Comparison of ENCODE assay signal across 19 cellular contexts in genomic region chr22:49950396-49950994, GRCh38. TPM values are rescaled to one million over a fixed set of nuclear protein-coding genes. Genes with fewer than 3 reads are reported as not detected.
A peak's percentile ranks its signal among the peaks of the same experiment; 100 is the strongest.
DNase-seq lines count a peak whose midpoint lies in the region; ATAC-seq, FAIRE-seq and TF ChIP-seq lines count a peak whose summit lies in the region.
"Had no signal": no experiment of that assay in that cellular context is flagged by ENCODE, and none has a peak within 500 bp of the region (broad histone marks: within the 10 kb centered on the region; RNA-seq: fewer than 3 reads in every experiment).

No MANE protein-coding gene starts in this region.

- FAIRE-seq in pancreas (lab: Jason Lieb, UNC): no peak
- FAIRE-seq: TTC549 had no signal

- 55 to 70% methylated on average over 16 to 18 of the region's 18 CpGs for WGBS in esophagus, 2 donors
- WGBS in pancreas, 2 donors: 36 to 53% methylated on average over 13 to 18 of the region's 18 CpGs

- no peak overlapping the region for H3K4me3 ChIP-seq in esophagus (ENCODE audit: low read depth in 1 of 2, low read length in 2 of 2)
- H3K4me3 ChIP-seq in pancreas: no peak overlapping the region
- no peak overlapping the region for H3K4me3 ChIP-seq in vagina
- no peak overlapping the region for H3K4me3 ChIP-seq in dorsolateral prefrontal cortex
- H3K4me3 ChIP-seq: gastrocnemius medialis had no signal

- H3K9me3 ChIP-seq in esophagus (ENCODE audit: control insufficient read depth in 2 of 2, insufficient read depth in 1 of 2, low read depth in 1 of 2, low read length in 1 of 2) (no peaks in the 10 kb centered on the region), pancreas (no peaks in the 10 kb centered on the region), vagina (no peaks in the 10 kb centered on the region)
- H3K9me3 ChIP-seq: gastrocnemius medialis had no signal

- no peak for ATAC-seq in pancreas
- ATAC-seq: activated T-helper 17 cell treated with anti-CD3 and anti-CD28 coated beads, Interleukin-2, amount 50 U/mL, for 72 hours; gastrocnemius medialis had no signal

- no peak for TF ChIP-seq CTCF in pancreas (IDR thresholded peaks at IDR 0.05)
- TF ChIP-seq CTCF in vagina (IDR thresholded peaks at IDR 0.05): no peak
- no peak for TF ChIP-seq CTCF in dorsolateral prefrontal cortex (IDR thresholded peaks at IDR 0.05 in 54 of 56, conservative IDR thresholded peaks at IDR 0.05 in 2 of 56; ENCODE audit: low read depth in 1 of 56, partially characterized antibody in 56 of 56)

- H3K27me3 ChIP-seq in esophagus (ENCODE audit: control insufficient read depth in 1 of 2, insufficient read depth in 2 of 2, low read length in 2 of 2) (no peaks in the 10 kb centered on the region), pancreas (no peaks in the 10 kb centered on the region), vagina (no peaks in the 10 kb centered on the region), dorsolateral prefrontal cortex (no peaks in the 10 kb centered on the region)
- H3K27me3 ChIP-seq: gastrocnemius medialis had no signal

- H3K27ac ChIP-seq in esophagus (ENCODE audit: low read depth in 2 of 2, low read length in 1 of 2) (peak overlapping the region; percentile 80 to 89), pancreas (peak overlapping the region; percentile 86 to 99 (median 98)), vagina (peak overlapping the region; percentile 89), dorsolateral prefrontal cortex (no peak overlapping the region)
- H3K27ac ChIP-seq: gastrocnemius medialis had no signal

- intact Hi-C loops in pancreas (cut with DNase I): no loop called here
- intact Hi-C loops in vagina (cut with DNase I): no loop called here
- intact Hi-C loops in dorsolateral prefrontal cortex (cut with DNase I): no loop called here

- TF ChIP-seq POLR2A in vagina (IDR thresholded peaks at IDR 0.05): no peak

- DNase-seq in DMS53 (lab: John Stamatoyannopoulos, UW): peak; percentile 71
- no peak for DNase-seq in DMS53 treated with DMSO at 0.1 percent for 48 hours (lab: John Stamatoyannopoulos, UW; ENCODE audit: unreplicated experiment)
- no peak for DNase-seq in pancreas
- no peak for DNase-seq in vagina (ENCODE audit: extremely low spot score in 2 of 2)
- no peak for DNase-seq in SK-N-DZ (ENCODE audit: low spot score)
- DNase-seq in dorsolateral prefrontal cortex: no peak
- no peak for DNase-seq in NCI-H345 treated with DMSO at 0.1 percent for 48 hours (lab: John Stamatoyannopoulos, UW; ENCODE audit: unreplicated experiment)
- DNase-seq: 8988T; activated CD4-positive, alpha-beta memory T cell treated with anti-CD3 and anti-CD28 coated beads for 36 hours; CD4-positive, alpha-beta memory T cell; central memory CD4-positive, alpha-beta T cell; gastrocnemius medialis; GOT3; NCI-H1694; occipital lobe; stimulated activated naive CD4-positive, alpha-beta T cell treated with Interleukin-2 at 50 U/mL for 16 hours had no signal

- peaks cover 4 to 62% of the 10 kb centered on the region in 2 donors for H3K4me1 ChIP-seq in esophagus (ENCODE audit: control insufficient read depth in 2 of 2, insufficient read depth in 2 of 2, low read length in 1 of 2)
- peaks cover 71 to 75% (median 74%) of the 10 kb centered on the region in 3 donors for H3K4me1 ChIP-seq in pancreas
- H3K4me1 ChIP-seq in vagina: peaks cover 60% of the 10 kb centered on the region

- no peaks in the 10 kb centered on the region for H3K36me3 ChIP-seq in esophagus (ENCODE audit: control insufficient read depth in 2 of 2, insufficient read depth in 2 of 2, low read length in 1 of 2)
- no peaks in the 10 kb centered on the region for H3K36me3 ChIP-seq in pancreas
- H3K36me3 ChIP-seq in vagina: no peaks in the 10 kb centered on the region
- H3K36me3 ChIP-seq: gastrocnemius medialis had no signal

RNA-seq across cellular contexts. Expression of gene PIM3, which starts 10.1 kb away (rescaled TPM):
- polyA plus RNA-seq in esophagus (10 to 100 TPM; 33.8 to 43.4 TPM), pancreas (10 to 100 TPM; 55.3 to 82.7 TPM)
- total RNA-seq in pancreas (10 to 100 TPM; 25.8 to 90.1 (median 33.1) TPM), vagina (97.2 TPM), dorsolateral prefrontal cortex (10 to 100 TPM; 18.9 to 92.4 (median 32.9) TPM)
- polyA plus RNA-seq in SK-N-DZ (2014; cell fraction: cytosol; rRNA removed): 74.5 and 74.6 TPM in 2 replicates
- polyA plus RNA-seq in SK-N-DZ (2014; cell fraction: nucleus; rRNA removed): 113 and 127 TPM in 2 replicates

RNA-seq across cellular contexts. Expression of gene CRELD2, which starts 32.1 kb away (rescaled TPM):
- polyA plus RNA-seq in esophagus (10 to 100 TPM; 16.1 to 31.2 TPM), pancreas (10 to 100 TPM; 51.1 to 56.4 TPM)
- total RNA-seq in pancreas (10 to 100 TPM; 37.2 to 61.9 (median 54.1) TPM), vagina (34.4 TPM), dorsolateral prefrontal cortex (10 to 100 TPM; 19.4 to 50.3 (median 29.6) TPM)
- 31.3 and 34.1 TPM in 2 replicates for polyA plus RNA-seq in SK-N-DZ (2014; cell fraction: cytosol; rRNA removed)
- 58.9 and 62.2 TPM in 2 replicates for polyA plus RNA-seq in SK-N-DZ (2014; cell fraction: nucleus; rRNA removed)

RNA-seq across cellular contexts. Expression of gene ALG12, which starts 32.3 kb away (rescaled TPM):
- polyA plus RNA-seq in esophagus (1 to 10 TPM; 8.6 TPM), pancreas (1 to 10 TPM; 7.1 to 8.6 TPM)
- total RNA-seq in pancreas (10 to 100 TPM in 4 of 6 donors, 1 to 10 TPM in 2; 7.4 to 13.1 (median 12.1) TPM), vagina (21.4 TPM), dorsolateral prefrontal cortex (10 to 100 TPM in 117 of 120 experiments, 1 to 10 TPM in 3; 9.4 to 31.2 (median 15.9) TPM)
- polyA plus RNA-seq in SK-N-DZ (2014; cell fraction: cytosol; rRNA removed): 22.9 and 24.2 TPM in 2 replicates
- polyA plus RNA-seq in SK-N-DZ (2014; cell fraction: nucleus; rRNA removed): 33.4 and 35.5 TPM in 2 replicates

Comparison
In these comparisons a context has a peak if more than half of its experiments do, and no peak if none do; other contexts are left out.
1. H3K27ac ChIP-seq: peak in esophagus (2 of 2), pancreas (4 of 4) and vagina (single experiment); none in dorsolateral prefrontal cortex (0 of 59).